7 cellular contexts compared by ENCODE assay signal in genomic region chr6:31972709-31973350, GRCh38.
DNase-seq lines count a peak whose midpoint lies in the region; ATAC-seq, FAIRE-seq and TF ChIP-seq lines count a peak whose summit lies in the region.
"Had no signal": no experiment of that assay in that cellular context is flagged by ENCODE, and none has a peak within 500 bp of the region (broad histone marks: within the 10 kb centered on the region; RNA-seq: fewer than 3 reads in every experiment).

No MANE protein-coding gene starts in this region.

- FAIRE-seq in urothelium cell line (lab: Jason Lieb, UNC), result no peak
- FAIRE-seq in D721Med (lab: Jason Lieb, UNC), result no peak
- FAIRE-seq: islet of Langerhans had no signal

- DNase-seq in amniotic stem cell (lab: John Stamatoyannopoulos, UW) (peak; percentile 3), urothelium cell line (ENCODE audit: low spot score) (no peak), D721Med (ENCODE audit: insufficient read length, low spot score) (no peak)
- DNase-seq in activated CD4-positive, CD25-positive, alpha-beta regulatory T cell treated with anti-CD3 and anti-CD28 coated beads, Interleukin-2, amount 50 U/mL, for 72 hours, result no peak

- H3K4me3 ChIP-seq in mucosa of stomach (ENCODE audit: low read length), result peak overlapping the region; percentile 59

- H3K9me3 ChIP-seq in mucosa of stomach (ENCODE audit: control insufficient read depth, low read length), result no peaks in the 10 kb centered on the region

- H3K9ac ChIP-seq in mucosa of stomach (ENCODE audit: low read length), result peak overlapping the region; percentile 94

- peaks cover 3% of the 10 kb centered on the region for H3K36me3 ChIP-seq in mucosa of stomach (ENCODE audit: control insufficient read depth, insufficient read depth, low read length)

- no peaks in the 10 kb centered on the region for H3K27me3 ChIP-seq in mucosa of stomach (ENCODE audit: control insufficient read depth, insufficient read depth, low read length)

- peaks cover 20% of the 10 kb centered on the region for H3K4me1 ChIP-seq in mucosa of stomach (ENCODE audit: control insufficient read depth, insufficient read depth, low read length)

- ATAC-seq in HG03571 (IDR thresholded peaks at IDR 0.05; ENCODE audit: unreplicated experiment), result peak; percentile 6

- TF ChIP-seq CTCF in D721Med (IDR thresholded peaks at IDR 0.05; ENCODE audit: insufficient read depth, missing control alignments), result no peak
